ENCODE assay signal across 28 cellular contexts in the genomic region with DNA sequence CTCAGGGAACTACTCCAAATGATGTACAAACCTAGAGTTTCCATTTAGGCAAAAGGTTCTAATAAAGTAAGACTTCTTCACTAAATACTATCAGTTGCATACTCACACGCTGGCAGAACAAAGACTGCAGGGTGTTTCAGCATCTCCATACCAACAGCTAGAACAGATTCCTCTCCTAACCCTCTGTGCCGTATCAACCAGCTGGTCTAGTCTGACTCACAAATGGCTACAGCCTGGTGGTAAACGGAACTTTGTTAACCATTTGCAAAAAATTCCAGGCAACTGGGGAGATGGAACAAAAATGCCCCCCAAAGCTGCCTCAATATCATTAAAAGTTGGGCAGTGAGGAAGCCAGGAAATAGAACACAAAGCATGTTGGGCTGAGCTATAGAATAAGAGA.
"Had no signal": no experiment of that assay in that cellular context is flagged by ENCODE, and none has a peak within 500 bp of the region (broad histone marks: within the 10 kb centered on the region; RNA-seq: fewer than 3 reads in every experiment).

No MANE protein-coding gene starts in this region.

- H3K4me1 ChIP-seq: adrenal gland, ascending aorta, breast epithelium, prostate gland, right atrium auricular region, vagina had no signal

- DNase-seq: activated B cell treated with CpG ODN at 0.5 μM for 24 hours; activated CD4-positive, alpha-beta T cell treated with anti-CD3 and anti-CD28 coated beads for 36 hours; activated CD4-positive, alpha-beta T cell treated with anti-CD3 and anti-CD28 coated beads, Interleukin-2, amount 50 U/mL, for 4 hours; activated CD8-positive, alpha-beta memory T cell treated with anti-CD3 and anti-CD28 coated beads, Interleukin-2, amount 50 U/mL, for 48 hours; activated naive CD4-positive, alpha-beta T cell; activated T-cell treated with anti-CD3 and anti-CD28 coated beads, Interleukin-2, amount 50 U/mL, for 4 hours; adrenal gland; cerebellar nuclear complex; cortex of kidney; endodermal cell; foreskin fibroblast; immature natural killer cell; midbrain; ovary; stimulated activated CD4-positive, alpha-beta T cell treated with anti-CD3 and anti-CD28 coated beads, Interleukin-4, amount 100 ng/mL, for 24 hours; stimulated activated naive CD4-positive, alpha-beta T cell treated with Interleukin-2 at 50 U/mL for 16 hours had no signal

- ATAC-seq: activated CD4-positive, alpha-beta T cell treated with anti-CD3 and anti-CD28 coated beads for 36 hours; activated T-cell treated with anti-CD3 and anti-CD28 coated beads, Interleukin-2, amount 50 U/mL, for 4 hours; natural killer cell treated with Interleukin-12 subunit alpha and Interleukin-12 subunit beta and Interleukin-15 and Interleukin-18, amount 100 ng/mL, for 72 hours had no signal

- H3K27me3 Mint-ChIP-seq: natural killer cell treated with Interleukin-12 subunit alpha and Interleukin-12 subunit beta and Interleukin-15 and Interleukin-18, amount 100 ng/mL, for 72 hours had no signal

- H3K9me3 Mint-ChIP-seq: immature natural killer cell, type B pancreatic cell had no signal

- H3K27ac ChIP-seq: adrenal gland, ascending aorta, breast epithelium, hepatocyte, neutrophil, ovary, prostate gland, right atrium auricular region, thoracic aorta, vagina had no signal

- H3K27me3 ChIP-seq: adrenal gland, ascending aorta, breast epithelium, hepatocyte, neutrophil, ovary, right atrium auricular region, vagina had no signal

- H3K4me3 ChIP-seq: adrenal gland, ascending aorta, breast epithelium, hepatocyte, ovary, prostate gland, right atrium auricular region, thoracic aorta, vagina had no signal

- H3K36me3 Mint-ChIP-seq: activated naive CD8-positive, alpha-beta T cell; immature natural killer cell; natural killer cell treated with Interleukin-12 subunit alpha and Interleukin-12 subunit beta and Interleukin-15 and Interleukin-18, amount 100 ng/mL, for 72 hours; type B pancreatic cell had no signal

- H3K27ac Mint-ChIP-seq: activated B cell treated with CpG ODN at 0.5 μM for 24 hours; activated CD4-positive, alpha-beta T cell treated with anti-CD3 and anti-CD28 coated beads for 36 hours; activated naive CD8-positive, alpha-beta T cell; activated T-helper 2 cell treated with anti-CD3 and anti-CD28 coated beads, Interferon-gamma antibody, Interleukin-2, Interleukin-4, amounts not matched to agents 10 μg/mL and 5 μg/mL and 100 μg/mL, durations not matched to agents 14 hours and 24 hours and 36 hours; endodermal cell; immature natural killer cell; natural killer cell treated with Interleukin-12 subunit alpha and Interleukin-12 subunit beta and Interleukin-15 and Interleukin-18, amount 100 ng/mL, for 72 hours; type B pancreatic cell had no signal

- H3K9me3 ChIP-seq: adrenal gland, ascending aorta, breast epithelium, neutrophil, ovary, prostate gland, right atrium auricular region, thoracic aorta, vagina had no signal

- H3K4me3 Mint-ChIP-seq: activated B cell treated with CpG ODN at 0.5 μM for 24 hours; activated CD4-positive, alpha-beta T cell treated with anti-CD3 and anti-CD28 coated beads for 36 hours; activated naive CD8-positive, alpha-beta T cell; activated T-cell treated with anti-CD3 and anti-CD28 coated beads, Interleukin-2, amount 50 U/mL, for 4 hours; endodermal cell; immature natural killer cell; natural killer cell treated with Interleukin-12 subunit alpha and Interleukin-12 subunit beta and Interleukin-15 and Interleukin-18, amount 100 ng/mL, for 72 hours; type B pancreatic cell had no signal

- H3K36me3 ChIP-seq: adrenal gland, ascending aorta, breast epithelium, neutrophil, ovary, prostate gland, right atrium auricular region, thoracic aorta, vagina had no signal

- H3K4me1 Mint-ChIP-seq: activated B cell treated with CpG ODN at 0.5 μM for 24 hours, endodermal cell, immature natural killer cell had no signal
